32 cellular contexts compared by ENCODE assay signal in the genomic region with DNA sequence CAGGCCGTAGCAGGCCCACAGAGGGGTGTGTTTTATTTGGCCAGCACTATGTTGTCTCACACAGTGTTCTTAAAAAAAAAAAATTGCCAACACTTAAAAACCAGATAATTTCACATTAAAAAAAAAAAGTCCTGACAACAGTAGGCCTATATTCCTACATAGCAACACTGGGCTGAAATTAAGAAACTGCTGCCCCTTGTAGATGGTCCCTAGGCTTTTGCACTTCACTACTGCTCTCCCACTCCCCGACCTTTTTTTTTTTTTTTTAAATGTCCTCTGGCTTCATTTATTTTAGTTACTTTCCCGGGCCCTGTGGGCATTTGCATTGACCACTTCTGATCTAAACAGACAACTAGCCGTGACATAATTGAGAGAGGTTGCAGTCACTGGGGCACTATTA. TPM values are rescaled to one million over a fixed set of nuclear protein-coding genes. Genes with fewer than 3 reads are reported as not detected.
"Had no signal": no experiment of that assay in that cellular context is flagged by ENCODE, and none has a peak within 500 bp of the region (broad histone marks: within the 10 kb centered on the region; RNA-seq: fewer than 3 reads in every experiment).

No MANE protein-coding gene starts in this region.

- H3K4me3 ChIP-seq: PC-9 had no signal

- DNase-seq: activated CD4-positive, alpha-beta T cell treated with anti-CD3 and anti-CD28 coated beads, Interleukin-2, amount 10 ng/mL, durations not matched to agents 24 days and 14 days; activated CD4-positive, alpha-beta T cell treated with anti-CD3 and anti-CD28 coated beads, Interleukin-2, amount 50 U/mL, for 4 hours; activated CD8-positive, alpha-beta T cell treated with anti-CD3 and anti-CD28 coated beads for 36 hours; activated gamma-delta T cell treated with Interleukin-2 at 50 U/mL for 16 hours; activated naive CD4-positive, alpha-beta T cell treated with anti-CD3 and anti-CD28 coated beads for 36 hours; activated T-cell treated with anti-CD3 and anti-CD28 coated beads, Interleukin-2, amount 50 U/mL, for 1 hour; anterior cingulate cortex; caudate nucleus; NCI-H1092 treated with DMSO at 0.1 percent for 48 hours; NCI-H1417; NCI-H146; NCI-H187; NCI-H2029 treated with DMSO at 0.1 percent for 48 hours; NCI-H2107; NCI-H2171; NCI-H446; NCI-H510A treated with DMSO at 0.1 percent for 48 hours; NCI-H526 treated with DMSO at 0.1 percent for 48 hours; NCI-H774; PC-9; SIG-M5; SW 1271; T-helper 1 cell had no signal

- ATAC-seq: activated CD8-positive, alpha-beta T cell treated with anti-CD3 and anti-CD28 coated beads for 36 hours; activated naive CD4-positive, alpha-beta T cell treated with anti-CD3 and anti-CD28 coated beads, Interleukin-2, amount 50 U/mL, for 72 hours; Right ventricle myocardium inferior; SK-N-SH treated with all-trans-retinoic acid at 6 μM for 48 hours had no signal

- H3K27ac Mint-ChIP-seq: activated CD4-positive, alpha-beta T cell treated with anti-CD3 and anti-CD28 coated beads, Interleukin-2, amount 10 ng/mL, durations not matched to agents 24 days and 14 days; activated CD8-positive, alpha-beta T cell treated with anti-CD3 and anti-CD28 coated beads for 36 hours; activated naive CD4-positive, alpha-beta T cell treated with anti-CD3 and anti-CD28 coated beads for 36 hours; activated T-helper 1 cell treated with anti-CD3 and anti-CD28 coated beads, Interleukin-12 subunit alpha, Interleukin-12 subunit beta, Interleukin-2, Interleukin-4 antibody, amounts not matched to agents 30 ng/mL and 10 ng/mL and 1 ng/mL, durations not matched to agents 14 hours and 24 hours and 36 hours had no signal

- H3K36me3 Mint-ChIP-seq: activated naive CD4-positive, alpha-beta T cell treated with anti-CD3 and anti-CD28 coated beads, Interleukin-2, amount 50 U/mL, for 72 hours; brain had no signal

- H3K27ac ChIP-seq: PC-9, RWPE1 had no signal

- H3K9me3 Mint-ChIP-seq: activated CD4-positive, alpha-beta T cell treated with anti-CD3 and anti-CD28 coated beads, Interleukin-2, amount 10 ng/mL, durations not matched to agents 24 days and 14 days; activated CD8-positive, alpha-beta T cell treated with anti-CD3 and anti-CD28 coated beads for 36 hours; activated naive CD4-positive, alpha-beta T cell treated with anti-CD3 and anti-CD28 coated beads for 36 hours; activated naive CD4-positive, alpha-beta T cell treated with anti-CD3 and anti-CD28 coated beads, Interleukin-2, amount 50 U/mL, for 72 hours; activated T-helper 1 cell treated with anti-CD3 and anti-CD28 coated beads, Interleukin-12 subunit alpha, Interleukin-12 subunit beta, Interleukin-2, Interleukin-4 antibody, amounts not matched to agents 30 ng/mL and 10 ng/mL and 1 ng/mL, durations not matched to agents 14 hours and 24 hours and 36 hours had no signal

- H3K4me3 Mint-ChIP-seq: activated CD4-positive, alpha-beta T cell treated with anti-CD3 and anti-CD28 coated beads, Interleukin-2, amount 10 ng/mL, durations not matched to agents 24 days and 14 days; activated CD8-positive, alpha-beta T cell treated with anti-CD3 and anti-CD28 coated beads for 36 hours; activated naive CD4-positive, alpha-beta T cell treated with anti-CD3 and anti-CD28 coated beads for 36 hours; activated T-helper 1 cell treated with anti-CD3 and anti-CD28 coated beads, Interleukin-12 subunit alpha, Interleukin-12 subunit beta, Interleukin-2, Interleukin-4 antibody, amounts not matched to agents 30 ng/mL and 10 ng/mL and 1 ng/mL, durations not matched to agents 14 hours and 24 hours and 36 hours; brain had no signal

RNA-seq across cellular contexts. Expression of gene SPAG6, which starts 36.0 kb away (rescaled TPM):
- total RNA-seq: activated CD4-positive, alpha-beta T cell treated with anti-CD3 and anti-CD28 coated beads, Interleukin-2, amount 10 ng/mL, durations not matched to agents 24 days and 14 days; activated CD8-positive, alpha-beta memory T cell treated with anti-CD3 and anti-CD28 coated beads for 36 hours; activated CD8-positive, alpha-beta T cell treated with anti-CD3 and anti-CD28 coated beads for 36 hours; activated naive CD4-positive, alpha-beta T cell treated with anti-CD3 and anti-CD28 coated beads for 36 hours; bronchial epithelial cell; PC-9; Right ventricle myocardium inferior; SK-MEL-5 had no signal
